Comparison of ENCODE assay signal across 8 cellular contexts in the genomic region with DNA sequence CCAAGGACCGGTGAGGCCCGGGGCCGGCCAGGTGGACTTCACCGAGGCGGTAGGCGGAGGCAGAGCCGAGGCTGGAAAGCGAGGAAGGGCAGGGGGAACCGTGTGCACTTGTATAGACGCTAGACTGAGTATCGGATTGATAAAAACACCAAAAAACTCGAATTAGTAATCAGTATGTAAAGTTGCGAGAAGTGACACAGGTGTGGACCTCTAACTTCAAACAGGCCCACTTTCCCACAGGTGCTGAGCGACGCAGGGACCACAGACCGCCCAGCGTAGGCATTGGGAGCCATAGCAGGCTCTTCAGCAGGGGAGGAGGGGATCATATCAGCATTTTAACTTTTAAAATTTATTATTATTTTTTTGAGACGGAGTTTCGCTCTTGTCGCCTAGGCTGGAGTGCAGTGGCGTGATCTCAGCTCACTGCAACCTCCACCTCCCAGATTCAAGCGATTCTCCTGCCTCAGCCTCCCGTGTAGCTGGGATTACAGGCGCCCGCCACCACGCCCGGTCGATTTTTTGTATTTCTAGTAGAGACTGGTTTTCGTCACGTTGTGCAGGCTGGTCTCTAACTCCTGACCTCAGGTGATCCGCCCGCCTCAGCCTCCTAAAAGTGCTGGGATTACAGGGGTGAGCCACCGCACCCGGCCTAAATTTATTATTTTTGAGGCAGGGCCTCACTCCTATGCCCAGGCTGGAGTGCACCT. TPM values are rescaled to one million over a fixed set of nuclear protein-coding genes. Genes with fewer than 3 reads are reported as not detected.
A peak's percentile ranks its signal among the peaks of the same experiment; 100 is the strongest.
DNase-seq lines count a peak whose midpoint lies in the region; ATAC-seq and TF ChIP-seq lines count a peak whose summit lies in the region.

No MANE protein-coding gene starts in this region.

- DNase-seq in brain microvascular endothelial cell (no peak), mucosa of descending colon (peak in 1 of 3 donors; percentile 29), NCI-H1694 treated with DMSO at 0.1 percent for 48 hours (lab: John Stamatoyannopoulos, UW) (no peak), amniotic stem cell (lab: John Stamatoyannopoulos, UW) (no peak)
- DNase-seq in activated effector memory CD4-positive, alpha-beta T cell treated with Interleukin-2 at 50 U/mL for 16 hours = no peak

- H3K36me3 ChIP-seq in brain microvascular endothelial cell (replicated peaks) = peaks cover 7% of the 10 kb centered on the region
- H3K36me3 ChIP-seq in mucosa of descending colon (ENCODE audit: low read depth) = peaks cover 6% of the 10 kb centered on the region

- intact Hi-C loops in mucosa of descending colon (cut with DNase I, micrococcal nuclease) = no loop called here

- H3K4me3 ChIP-seq in brain microvascular endothelial cell (ENCODE audit: low read depth, low read length) (peak overlapping the region; percentile 99), mucosa of descending colon (peak overlapping the region; percentile 94)

- ATAC-seq in HG02884 (IDR thresholded peaks at IDR 0.05; ENCODE audit: unreplicated experiment) = peak; percentile 1
- no peak for ATAC-seq in mucosa of descending colon
- no peak for ATAC-seq in HG03342 (IDR thresholded peaks at IDR 0.05; ENCODE audit: unreplicated experiment)

- H3K4me1 ChIP-seq in mucosa of descending colon (ENCODE audit: low read depth) = peaks cover 33% of the 10 kb centered on the region

- in situ Hi-C loops in brain microvascular endothelial cell (cut with HindIII; ENCODE audit: low pct_ligation_motif_present, low sequenced_read_pairs) = no loop called here

- H3K9me3 ChIP-seq in mucosa of descending colon = no peaks in the 10 kb centered on the region

- TF ChIP-seq CTCF in 22Rv1 (IDR thresholded peaks at IDR 0.05) (no peak), brain microvascular endothelial cell (IDR thresholded peaks at IDR 0.05; ENCODE audit: low read depth, low read length, missing control alignments) (no peak), mucosa of descending colon (IDR thresholded peaks at IDR 0.05) (no peak)

- H3K27me3 ChIP-seq in brain microvascular endothelial cell (replicated peaks) = no peaks in the 10 kb centered on the region

- peak overlapping the region; percentile 90 for H3K27ac ChIP-seq in 22Rv1
- H3K27ac ChIP-seq in brain microvascular endothelial cell = peak overlapping the region; percentile 42

RNA-seq across cellular contexts. Expression of gene VMAC, which starts 0.6 kb away (rescaled TPM):
- 10 to 100 TPM in 1 of 3 donors, 1 to 10 TPM in 2; 5.6 to 10.0 (median 8.3) TPM for total RNA-seq in mucosa of descending colon

RNA-seq across cellular contexts. Expression of gene NDUFA11, which starts 1.6 kb away (rescaled TPM):
- 100 to 1,000 TPM; 178 to 213 (median 182) TPM for total RNA-seq in mucosa of descending colon

RNA-seq across cellular contexts. Expression of gene CAPS, which starts 8.8 kb away (rescaled TPM):
- total RNA-seq in mucosa of descending colon = 10 to 100 TPM in 2 of 3 donors, 1 to 10 TPM in 1; 9.5 to 20.2 (median 16.4) TPM

RNA-seq across cellular contexts. Expression of gene FUT5, which starts 34.9 kb away (rescaled TPM):
- not detected for total RNA-seq in mucosa of descending colon

RNA-seq across cellular contexts. Expression of gene FUT3, which starts 54.0 kb away (rescaled TPM):
- total RNA-seq in mucosa of descending colon = 100 to 1,000 TPM; 128 to 276 (median 215) TPM
